ENCODE assay signal across 14 cellular contexts in genomic region chr14:24690492-24690891, GRCh38. TPM values are rescaled to one million over a fixed set of nuclear protein-coding genes. Genes with fewer than 3 reads are reported as not detected.
A peak's percentile ranks its signal among the peaks of the same experiment; 100 is the strongest.
DNase-seq lines count a peak whose midpoint lies in the region; ATAC-seq, FAIRE-seq and TF ChIP-seq lines count a peak whose summit lies in the region.
"Had no signal": no experiment of that assay in that cellular context is flagged by ENCODE, and none has a peak within 500 bp of the region (broad histone marks: within the 10 kb centered on the region; RNA-seq: fewer than 3 reads in every experiment).

No MANE protein-coding gene starts in this region.

- FAIRE-seq in frontal cortex (lab: Jason Lieb, UNC): no peak
- FAIRE-seq: endothelial cell of umbilical vein had no signal

- no peak overlapping the region for H3K27ac Mint-ChIP-seq in activated naive CD8-positive, alpha-beta T cell treated with anti-CD3 and anti-CD28 coated beads, Interleukin-2, amount 50 U/mL, for 24 hours
- H3K27ac Mint-ChIP-seq: T-helper 17 cell had no signal

- peaks cover 36% of the 10 kb centered on the region for H3K4me1 Mint-ChIP-seq in activated naive CD8-positive, alpha-beta T cell treated with anti-CD3 and anti-CD28 coated beads, Interleukin-2, amount 50 U/mL, for 24 hours

- peak; percentile 18 for TF ChIP-seq CTCF in GM10266 (IDR thresholded peaks at IDR 0.05; ENCODE audit: control insufficient read depth, insufficient read depth, low read depth, missing control alignments)

- ATAC-seq in GM18909 (IDR thresholded peaks at IDR 0.05; ENCODE audit: poor library complexity, unreplicated experiment): peak; percentile 59
- peak; percentile 48 for ATAC-seq in HG03342 (IDR thresholded peaks at IDR 0.05; ENCODE audit: unreplicated experiment)
- no peak for ATAC-seq in activated naive CD8-positive, alpha-beta T cell treated with anti-CD3 and anti-CD28 coated beads, Interleukin-2, amount 50 U/mL, for 24 hours
- ATAC-seq in GM18519 (IDR thresholded peaks at IDR 0.05; ENCODE audit: low FRiP score, unreplicated experiment): no peak
- ATAC-seq in GM18520 (IDR thresholded peaks at IDR 0.05; ENCODE audit: unreplicated experiment): no peak
- no peak for ATAC-seq in HG03521 (IDR thresholded peaks at IDR 0.05; ENCODE audit: unreplicated experiment)
- ATAC-seq: T-helper 17 cell had no signal

- peaks cover 2% of the 10 kb centered on the region for H3K27me3 Mint-ChIP-seq in activated naive CD8-positive, alpha-beta T cell treated with anti-CD3 and anti-CD28 coated beads, Interleukin-2, amount 50 U/mL, for 24 hours

- no peaks in the 10 kb centered on the region for H3K9me3 Mint-ChIP-seq in activated naive CD8-positive, alpha-beta T cell treated with anti-CD3 and anti-CD28 coated beads, Interleukin-2, amount 50 U/mL, for 24 hours

- H3K36me3 Mint-ChIP-seq in activated naive CD8-positive, alpha-beta T cell treated with anti-CD3 and anti-CD28 coated beads, Interleukin-2, amount 50 U/mL, for 24 hours (ENCODE audit: low read depth): no peaks in the 10 kb centered on the region

- no peak for DNase-seq in GM10266 (ENCODE audit: extremely low spot score)
- peak; percentile 19 for DNase-seq in activated naive CD8-positive, alpha-beta T cell treated with anti-CD3 and anti-CD28 coated beads, Interleukin-2, amount 50 U/mL, for 24 hours
- no peak for DNase-seq in frontal cortex (ENCODE audit: low spot score in 2 of 2)
- DNase-seq: activated CD8-positive, alpha-beta memory T cell treated with anti-CD3 and anti-CD28 coated beads, Interleukin-2, amount 50 U/mL, for 48 hours; COR-L47; KBM-7; T-helper 17 cell had no signal

- H3K4me3 Mint-ChIP-seq in activated naive CD8-positive, alpha-beta T cell treated with anti-CD3 and anti-CD28 coated beads, Interleukin-2, amount 50 U/mL, for 24 hours: no peak overlapping the region
- H3K4me3 Mint-ChIP-seq: T-helper 17 cell had no signal

RNA-seq across cellular contexts. Expression of gene GZMB, which starts 56.5 kb away (rescaled TPM):
- total RNA-seq in frontal cortex: not detected
- total RNA-seq: endothelial cell of umbilical vein, myocyte had no signal

Comparison
In these comparisons a context has a peak if more than half of its experiments do, and no peak if none do; other contexts are left out.
1. ATAC-seq: peak in GM18909 (single experiment) and HG03342 (single experiment); none in activated naive CD8-positive, alpha-beta T cell treated with anti-CD3 and anti-CD28 coated beads, Interleukin-2, amount 50 U/mL, for 24 hours (single experiment), GM18519 (single experiment), GM18520 (single experiment) and HG03521 (single experiment).